19 cellular contexts compared by ENCODE assay signal in the genomic region with DNA sequence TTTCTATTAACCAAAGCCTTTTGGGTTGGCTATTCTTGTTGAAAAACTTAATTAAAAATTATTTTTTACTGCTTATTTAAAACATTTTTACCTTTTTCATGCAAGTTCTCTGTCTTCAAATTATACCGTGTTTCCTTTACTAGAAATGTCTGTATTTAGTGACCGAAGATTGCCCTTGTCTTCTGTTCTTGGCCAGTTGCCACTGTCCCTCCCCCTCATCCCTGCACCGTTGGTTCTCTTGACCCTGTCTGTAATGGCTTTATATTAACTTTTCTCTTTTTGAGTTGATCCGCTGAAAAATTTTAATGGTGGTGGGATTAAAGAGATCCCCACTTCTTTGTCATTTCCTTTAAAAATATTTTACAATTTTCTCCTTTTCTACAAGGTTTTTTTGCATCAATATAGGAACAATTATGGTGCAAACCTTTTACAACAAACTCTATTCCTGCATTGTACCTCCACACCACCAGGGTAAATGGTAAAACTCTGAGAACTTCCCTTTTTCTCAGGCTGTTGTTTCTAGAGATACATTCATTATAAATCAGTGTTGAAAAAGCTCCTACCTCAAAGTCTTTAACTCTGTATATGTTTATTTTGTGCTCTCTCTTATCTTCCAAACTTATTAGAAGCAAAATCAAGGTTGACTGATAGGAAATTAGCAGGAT. TPM values are rescaled to one million over a fixed set of nuclear protein-coding genes. Genes with fewer than 3 reads are reported as not detected.
DNase-seq lines count a peak whose midpoint lies in the region; ATAC-seq and FAIRE-seq lines count a peak whose summit lies in the region.
"Had no signal": no experiment of that assay in that cellular context is flagged by ENCODE, and none has a peak within 500 bp of the region (broad histone marks: within the 10 kb centered on the region; RNA-seq: fewer than 3 reads in every experiment).

No MANE protein-coding gene starts in this region.

- peak; percentile 1 for DNase-seq in COR-L47 (lab: John Stamatoyannopoulos, UW)
- DNase-seq in NCI-H69 (lab: John Stamatoyannopoulos, UW) = peak; percentile 60
- peak; percentile 17 for DNase-seq in dermis blood vessel endothelial cell
- peak; percentile 27 for DNase-seq in medulla oblongata (ENCODE audit: extremely low spot score)
- DNase-seq in NCI-H2171 treated with DMSO at 0.1 percent for 48 hours (lab: John Stamatoyannopoulos, UW) = no peak
- no peak for DNase-seq in NCI-H1105 treated with DMSO at 0.1 percent for 48 hours (lab: John Stamatoyannopoulos, UW)
- DNase-seq in urothelium cell line (ENCODE audit: low spot score) = no peak
- DNase-seq: activated CD8-positive, alpha-beta T cell treated with anti-CD3 and anti-CD28 coated beads for 36 hours; AML-193; amygdala; glutamatergic neuron; NCI-H146; NCI-H446 treated with DMSO at 0.1 percent for 48 hours; small intestine; stimulated activated naive CD4-positive, alpha-beta T cell treated with Interleukin-2 at 50 U/mL for 16 hours had no signal

- FAIRE-seq in urothelium cell line (lab: Jason Lieb, UNC) = no peak
- FAIRE-seq: colon, small intestine had no signal

- no peak for ATAC-seq in GM18502 (IDR thresholded peaks at IDR 0.05; ENCODE audit: poor library complexity, unreplicated experiment)
- ATAC-seq: activated CD8-positive, alpha-beta T cell treated with anti-CD3 and anti-CD28 coated beads for 36 hours had no signal

RNA-seq across cellular contexts. Expression of a gene that starts 12.9 kb away (rescaled TPM):
- total RNA-seq in dermis blood vessel endothelial cell = not detected in 2 replicates
- total RNA-seq: activated CD8-positive, alpha-beta T cell treated with anti-CD3 and anti-CD28 coated beads for 36 hours; mononuclear cell; osteoblast had no signal

RNA-seq across cellular contexts. Expression of a gene that starts 47.1 kb away (rescaled TPM):
- total RNA-seq in dermis blood vessel endothelial cell = 17.2 and 27.0 TPM in 2 replicates

Comparison
In these comparisons a context has a peak if more than half of its experiments do, and no peak if none do; other contexts are left out.
1. DNase-seq: peak in COR-L47 (single experiment), NCI-H69 (single experiment), dermis blood vessel endothelial cell (single experiment) and medulla oblongata (single experiment); none in NCI-H2171 treated with DMSO at 0.1 percent for 48 hours (single experiment), NCI-H1105 treated with DMSO at 0.1 percent for 48 hours (single experiment) and urothelium cell line (single experiment).